Comparison of ENCODE assay signal across 8 cellular contexts in genomic region chr9:96218821-96219614, GRCh38.
A peak's percentile ranks its signal among the peaks of the same experiment; 100 is the strongest.
DNase-seq lines count a peak whose midpoint lies in the region; ATAC-seq, FAIRE-seq and TF ChIP-seq lines count a peak whose summit lies in the region.

No MANE protein-coding gene starts in this region.

- no peaks in the 10 kb centered on the region for H3K36me3 Mint-ChIP-seq in dendritic cell treated with granulocyte-macrophage colony-stimulating factor and Interleukin-4, amounts not matched to agents 40 ng/mL and 50 ng/mL, for 4 days (ENCODE audit: low read depth)
- peaks cover 0 to 6% (median 4%) of the 10 kb centered on the region in 5 donors for H3K36me3 Mint-ChIP-seq in naive thymus-derived CD4-positive, alpha-beta T cell
- no peaks in the 10 kb centered on the region for H3K36me3 Mint-ChIP-seq in activated CD4-positive, alpha-beta T cell treated with anti-CD3 and anti-CD28 coated beads, Interleukin-2, amount 10 ng/mL, durations not matched to agents 7 days and 5 days (ENCODE audit: low read depth)

- POLR2A ChIA-PET in A549 (lab: Yijun Ruan, JAX): no interaction called here
- POLR2A ChIA-PET in naive thymus-derived CD4-positive, alpha-beta T cell (lab: Charles Lee): no interaction called here
- POLR2A ChIA-PET in activated CD4-positive, alpha-beta T cell treated with anti-CD3 and anti-CD28 coated beads, Interleukin-2, amount 10 ng/mL, durations not matched to agents 7 days and 5 days (lab: Charles Lee): interaction anchor here (0.6 kb wide), 1 partner anchor 818 kb away, joined by 3 read pairs; no protein-coding TSS in a partner anchor

- WGBS in A549 (ENCODE audit: missing lambda C conversion rate): 98% methylated on average over 49 of the region's 71 CpGs

- DNase-seq in A549 (ENCODE audit: low read depth in 1 of 2, low spot score in 1 of 2) (no peak), H7 (peak; percentile 72), AG08395 (ENCODE audit: low spot score) (no peak), GM19240 (ENCODE audit: insufficient read length, low spot score) (no peak)
- peak in 2 of 9 donors; percentile 10 to 17 for DNase-seq in naive thymus-derived CD4-positive, alpha-beta T cell
- no peak for DNase-seq in activated CD4-positive, alpha-beta T cell treated with anti-CD3 and anti-CD28 coated beads, Interleukin-2, amount 10 ng/mL, durations not matched to agents 7 days and 5 days

- no peak for FAIRE-seq in A549 (lab: Jason Lieb, UNC)

- H3K27me3 Mint-ChIP-seq in dendritic cell treated with granulocyte-macrophage colony-stimulating factor and Interleukin-4, amounts not matched to agents 40 ng/mL and 50 ng/mL, for 4 days: peaks cover 67% of the 10 kb centered on the region
- H3K27me3 Mint-ChIP-seq in naive thymus-derived CD4-positive, alpha-beta T cell: peaks cover 27 to 56% (median 54%) of the 10 kb centered on the region in 5 donors
- H3K27me3 Mint-ChIP-seq in activated CD4-positive, alpha-beta T cell treated with anti-CD3 and anti-CD28 coated beads, Interleukin-2, amount 10 ng/mL, durations not matched to agents 7 days and 5 days: peaks cover 65% of the 10 kb centered on the region

- H3K4me2 ChIP-seq in A549: no peak overlapping the region; the same call in 2 of the 3 replicates

- intact Hi-C loops in dendritic cell treated with granulocyte-macrophage colony-stimulating factor and Interleukin-4, amounts not matched to agents 40 ng/mL and 50 ng/mL, for 4 days (cut with micrococcal nuclease): loop anchor here (1.0 to 10.0 kb wide), 5 partner anchors 157 to 704 kb away; partner anchors contain the start of genes ERCC6L2 and PTCH1
- intact Hi-C loops in naive thymus-derived CD4-positive, alpha-beta T cell (cut with micrococcal nuclease): loop anchor here (1.0 to 10.0 kb wide), 16 partner anchors 197 to 1550 kb away; partner anchors contain the start of gene ERCC6L2 (in 1 of the 2)

- peaks cover 7% of the 10 kb centered on the region; the same call in 2 of the 3 replicates for H3K9me3 ChIP-seq in A549
- H3K9me3 ChIP-seq in naive thymus-derived CD4-positive, alpha-beta T cell (ENCODE audit: control insufficient read depth in 2 of 3, low read length in 3 of 3): no peaks in the 10 kb centered on the region

- H3K4me3 ChIP-seq in A549 (no peak overlapping the region), H7 (ENCODE audit: insufficient read depth, low read depth, low read length) (no peak overlapping the region)
- H3K4me3 ChIP-seq in naive thymus-derived CD4-positive, alpha-beta T cell (ENCODE audit: low read length): no peak overlapping the region

- TF ChIP-seq EP300 in A549 (IDR thresholded peaks at IDR 0.05): no peak

- no peak overlapping the region for H3K27ac Mint-ChIP-seq in dendritic cell treated with granulocyte-macrophage colony-stimulating factor and Interleukin-4, amounts not matched to agents 40 ng/mL and 50 ng/mL, for 4 days
- H3K27ac Mint-ChIP-seq in naive thymus-derived CD4-positive, alpha-beta T cell: peak overlapping the region in 2 of 9 donors; percentile 49 to 51
- no peak overlapping the region for H3K27ac Mint-ChIP-seq in activated CD4-positive, alpha-beta T cell treated with anti-CD3 and anti-CD28 coated beads, Interleukin-2, amount 10 ng/mL, durations not matched to agents 7 days and 5 days

- H3K36me3 ChIP-seq in H7 (replicated peaks; ENCODE audit: control insufficient read depth, insufficient read depth, low read length): no peaks in the 10 kb centered on the region
- H3K36me3 ChIP-seq in naive thymus-derived CD4-positive, alpha-beta T cell (ENCODE audit: control insufficient read depth in 2 of 3, insufficient read depth in 3 of 3, low read length in 3 of 3): no peaks in the 10 kb centered on the region

- ATAC-seq in A549 (no peak), GM18867 (IDR thresholded peaks at IDR 0.05; ENCODE audit: unreplicated experiment) (no peak)
- ATAC-seq in naive thymus-derived CD4-positive, alpha-beta T cell: no peak

- TF ChIP-seq RAD21 in A549 (conservative IDR thresholded peaks at IDR 0.05 in 1 of 2, IDR thresholded peaks at IDR 0.05 in 1 of 2): no peak

- peaks cover 8% of the 10 kb centered on the region for H3K9me3 Mint-ChIP-seq in dendritic cell treated with granulocyte-macrophage colony-stimulating factor and Interleukin-4, amounts not matched to agents 40 ng/mL and 50 ng/mL, for 4 days
- peaks cover 2 to 8% (median 5%) of the 10 kb centered on the region in 11 donors for H3K9me3 Mint-ChIP-seq in naive thymus-derived CD4-positive, alpha-beta T cell
- H3K9me3 Mint-ChIP-seq in activated CD4-positive, alpha-beta T cell treated with anti-CD3 and anti-CD28 coated beads, Interleukin-2, amount 10 ng/mL, durations not matched to agents 7 days and 5 days: no peaks in the 10 kb centered on the region

- H3K27ac ChIP-seq in A549: peak overlapping the region; percentile 70 to 89; a peak in 4 of 6 replicates
- H3K27ac ChIP-seq in naive thymus-derived CD4-positive, alpha-beta T cell (ENCODE audit: low read depth, low read length): no peak overlapping the region

- CTCF ChIA-PET in A549 (lab: Yijun Ruan, JAX): interaction anchor here (0.6 to 3.0 kb wide), 41 partner anchors 8 to 1538 kb away, joined by 3 to 35 read pairs (median 4); no protein-coding TSS in a partner anchor
- CTCF ChIA-PET in naive thymus-derived CD4-positive, alpha-beta T cell (lab: Charles Lee): interaction anchor here (1.0 to 1.3 kb wide), 3 partner anchors 9 to 53 kb away, joined by 3 to 4 read pairs (median 3); no protein-coding TSS in a partner anchor
- CTCF ChIA-PET in activated CD4-positive, alpha-beta T cell treated with anti-CD3 and anti-CD28 coated beads, Interleukin-2, amount 10 ng/mL, durations not matched to agents 7 days and 5 days (lab: Charles Lee): interaction anchor here (0.6 to 2.9 kb wide), 5 partner anchors 9 to 451 kb away, joined by 3 to 7 read pairs (median 3); no protein-coding TSS in a partner anchor

- peaks cover 35% of the 10 kb centered on the region for H3K4me1 Mint-ChIP-seq in dendritic cell treated with granulocyte-macrophage colony-stimulating factor and Interleukin-4, amounts not matched to agents 40 ng/mL and 50 ng/mL, for 4 days (ENCODE audit: low read depth)
- peaks cover 0 to 22% (median 11%) of the 10 kb centered on the region in 7 donors for H3K4me1 Mint-ChIP-seq in naive thymus-derived CD4-positive, alpha-beta T cell
- H3K4me1 Mint-ChIP-seq in activated CD4-positive, alpha-beta T cell treated with anti-CD3 and anti-CD28 coated beads, Interleukin-2, amount 10 ng/mL, durations not matched to agents 7 days and 5 days: peaks cover 10% of the 10 kb centered on the region

- no peak for TF ChIP-seq CTCF in A549 (IDR thresholded peaks at IDR 0.05)

- H3K4me1 ChIP-seq in A549: peaks cover 10% of the 10 kb centered on the region
- H3K4me1 ChIP-seq in naive thymus-derived CD4-positive, alpha-beta T cell (ENCODE audit: control insufficient read depth in 2 of 2, insufficient read depth in 2 of 2, low read length in 2 of 2): peaks cover 0 to 11% of the 10 kb centered on the region in 2 donors

- no peaks in the 10 kb centered on the region; the same call in 1 of the 2 replicates for H3K27me3 ChIP-seq in H7 (ENCODE audit: control insufficient read depth, insufficient read depth, low read length)
- H3K27me3 ChIP-seq in naive thymus-derived CD4-positive, alpha-beta T cell (ENCODE audit: control insufficient read depth in 2 of 2, insufficient read depth in 2 of 2, low read length in 2 of 2): peaks cover 0 to 3% of the 10 kb centered on the region in 2 donors

- TF ChIP-seq POLR2A in A549 (IDR thresholded peaks at IDR 0.05; ENCODE audit: low read length): no peak

- H3K4me3 Mint-ChIP-seq in dendritic cell treated with granulocyte-macrophage colony-stimulating factor and Interleukin-4, amounts not matched to agents 40 ng/mL and 50 ng/mL, for 4 days: peak overlapping the region; percentile 41
- peak overlapping the region in 9 of 10 donors; percentile 42 to 88 (median 75) for H3K4me3 Mint-ChIP-seq in naive thymus-derived CD4-positive, alpha-beta T cell
- no peak overlapping the region for H3K4me3 Mint-ChIP-seq in activated CD4-positive, alpha-beta T cell treated with anti-CD3 and anti-CD28 coated beads, Interleukin-2, amount 10 ng/mL, durations not matched to agents 7 days and 5 days

TF ChIP-seq in A549, 52 proteins besides CTCF, POLR2A, EP300 and RAD21:
- TF ChIP-seq E2F6 (IDR thresholded peaks at IDR 0.05; ENCODE audit: borderline replicate concordance, low read depth) (no peak), RCOR1 (IDR thresholded peaks at IDR 0.05; ENCODE audit: low read depth, low read length) (no peak), MAFK (IDR thresholded peaks at IDR 0.05; ENCODE audit: partially characterized antibody) (no peak), RFX5 (IDR thresholded peaks at IDR 0.05) (no peak), KDM5A (IDR thresholded peaks at IDR 0.05) (no peak), ELK1 (IDR thresholded peaks at IDR 0.05; ENCODE audit: low read depth, low read length) (no peak), RNF2 (IDR thresholded peaks at IDR 0.05; ENCODE audit: borderline replicate concordance, low read depth) (no peak), EHMT2 (IDR thresholded peaks at IDR 0.05; ENCODE audit: low read depth) (no peak), CBX2 (IDR thresholded peaks at IDR 0.05; ENCODE audit: borderline replicate concordance, low read depth) (no peak), MYC (IDR thresholded peaks at IDR 0.05; ENCODE audit: borderline replicate concordance, low read length) (no peak), BHLHE40 (IDR thresholded peaks at IDR 0.05; ENCODE audit: low read depth, low read length) (no peak), FOSL2 (IDR thresholded peaks at IDR 0.05) (no peak), FOSL2 (CRISPR knock-in tag; IDR thresholded peaks at IDR 0.05) (no peak), ZNF302 (CRISPR knock-in tag; IDR thresholded peaks at IDR 0.05) (no peak)
